2 cellular contexts compared by ENCODE assay signal in the genomic region with DNA sequence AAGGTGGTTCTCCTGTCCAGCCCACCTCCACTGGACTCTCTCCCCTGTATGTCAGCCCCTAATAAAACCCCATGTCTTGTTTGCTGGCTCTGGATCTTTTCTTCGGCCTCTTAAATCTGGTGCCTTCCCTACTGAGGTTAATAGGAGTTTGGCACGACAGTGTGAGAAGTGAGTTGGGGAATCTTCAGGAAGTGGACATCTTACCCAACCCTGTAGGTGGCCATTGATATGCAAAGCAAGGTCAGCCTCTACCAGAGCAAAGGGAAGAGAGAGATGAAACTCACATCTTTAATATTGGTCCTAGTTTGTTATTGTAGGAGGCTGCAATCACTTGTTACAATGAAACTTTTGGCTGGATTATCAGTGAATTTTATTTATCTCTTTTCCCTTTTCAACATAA.
TF ChIP-seq lines count a peak whose summit lies in the region.

No MANE protein-coding gene starts in this region.

TF ChIP-seq in A549, 52 proteins besides CTCF, POLR2A, EP300 and RAD21:
- TF ChIP-seq CHD4 (IDR thresholded peaks at IDR 0.05; ENCODE audit: borderline replicate concordance) (no peak), MAFK (IDR thresholded peaks at IDR 0.05; ENCODE audit: partially characterized antibody) (no peak), PHF8 (IDR thresholded peaks at IDR 0.05; ENCODE audit: borderline replicate concordance, low read depth) (no peak), RNF2 (IDR thresholded peaks at IDR 0.05; ENCODE audit: borderline replicate concordance, low read depth) (no peak), ZSCAN20 (CRISPR knock-in tag; IDR thresholded peaks at IDR 0.05) (no peak), JUNB (IDR thresholded peaks at IDR 0.05) (no peak), ESRRA (IDR thresholded peaks at IDR 0.05; ENCODE audit: borderline replicate concordance, low read length) (no peak)
- TF ChIP-seq, protein P1, sequence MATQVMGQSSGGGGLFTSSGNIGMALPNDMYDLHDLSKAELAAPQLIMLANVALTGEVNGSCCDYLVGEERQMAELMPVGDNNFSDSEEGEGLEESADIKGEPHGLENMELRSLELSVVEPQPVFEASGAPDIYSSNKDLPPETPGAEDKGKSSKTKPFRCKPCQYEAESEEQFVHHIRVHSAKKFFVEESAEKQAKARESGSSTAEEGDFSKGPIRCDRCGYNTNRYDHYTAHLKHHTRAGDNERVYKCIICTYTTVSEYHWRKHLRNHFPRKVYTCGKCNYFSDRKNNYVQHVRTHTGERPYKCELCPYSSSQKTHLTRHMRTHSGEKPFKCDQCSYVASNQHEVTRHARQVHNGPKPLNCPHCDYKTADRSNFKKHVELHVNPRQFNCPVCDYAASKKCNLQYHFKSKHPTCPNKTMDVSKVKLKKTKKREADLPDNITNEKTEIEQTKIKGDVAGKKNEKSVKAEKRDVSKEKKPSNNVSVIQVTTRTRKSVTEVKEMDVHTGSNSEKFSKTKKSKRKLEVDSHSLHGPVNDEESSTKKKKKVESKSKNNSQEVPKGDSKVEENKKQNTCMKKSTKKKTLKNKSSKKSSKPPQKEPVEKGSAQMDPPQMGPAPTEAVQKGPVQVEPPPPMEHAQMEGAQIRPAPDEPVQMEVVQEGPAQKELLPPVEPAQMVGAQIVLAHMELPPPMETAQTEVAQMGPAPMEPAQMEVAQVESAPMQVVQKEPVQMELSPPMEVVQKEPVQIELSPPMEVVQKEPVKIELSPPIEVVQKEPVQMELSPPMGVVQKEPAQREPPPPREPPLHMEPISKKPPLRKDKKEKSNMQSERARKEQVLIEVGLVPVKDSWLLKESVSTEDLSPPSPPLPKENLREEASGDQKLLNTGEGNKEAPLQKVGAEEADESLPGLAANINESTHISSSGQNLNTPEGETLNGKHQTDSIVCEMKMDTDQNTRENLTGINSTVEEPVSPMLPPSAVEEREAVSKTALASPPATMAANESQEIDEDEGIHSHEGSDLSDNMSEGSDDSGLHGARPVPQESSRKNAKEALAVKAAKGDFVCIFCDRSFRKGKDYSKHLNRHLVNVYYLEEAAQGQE (IDR thresholded peaks at IDR 0.05): no peak
- TF ChIP-seq, protein P2, sequence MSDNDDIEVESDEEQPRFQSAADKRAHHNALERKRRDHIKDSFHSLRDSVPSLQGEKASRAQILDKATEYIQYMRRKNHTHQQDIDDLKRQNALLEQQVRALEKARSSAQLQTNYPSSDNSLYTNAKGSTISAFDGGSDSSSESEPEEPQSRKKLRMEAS (IDR thresholded peaks at IDR 0.05): no peak
- TF ChIP-seq, protein P3, sequence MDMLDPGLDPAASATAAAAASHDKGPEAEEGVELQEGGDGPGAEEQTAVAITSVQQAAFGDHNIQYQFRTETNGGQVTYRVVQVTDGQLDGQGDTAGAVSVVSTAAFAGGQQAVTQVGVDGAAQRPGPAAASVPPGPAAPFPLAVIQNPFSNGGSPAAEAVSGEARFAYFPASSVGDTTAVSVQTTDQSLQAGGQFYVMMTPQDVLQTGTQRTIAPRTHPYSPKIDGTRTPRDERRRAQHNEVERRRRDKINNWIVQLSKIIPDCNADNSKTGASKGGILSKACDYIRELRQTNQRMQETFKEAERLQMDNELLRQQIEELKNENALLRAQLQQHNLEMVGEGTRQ (IDR thresholded peaks at IDR 0.05): no peak
- TF ChIP-seq, protein P4, sequence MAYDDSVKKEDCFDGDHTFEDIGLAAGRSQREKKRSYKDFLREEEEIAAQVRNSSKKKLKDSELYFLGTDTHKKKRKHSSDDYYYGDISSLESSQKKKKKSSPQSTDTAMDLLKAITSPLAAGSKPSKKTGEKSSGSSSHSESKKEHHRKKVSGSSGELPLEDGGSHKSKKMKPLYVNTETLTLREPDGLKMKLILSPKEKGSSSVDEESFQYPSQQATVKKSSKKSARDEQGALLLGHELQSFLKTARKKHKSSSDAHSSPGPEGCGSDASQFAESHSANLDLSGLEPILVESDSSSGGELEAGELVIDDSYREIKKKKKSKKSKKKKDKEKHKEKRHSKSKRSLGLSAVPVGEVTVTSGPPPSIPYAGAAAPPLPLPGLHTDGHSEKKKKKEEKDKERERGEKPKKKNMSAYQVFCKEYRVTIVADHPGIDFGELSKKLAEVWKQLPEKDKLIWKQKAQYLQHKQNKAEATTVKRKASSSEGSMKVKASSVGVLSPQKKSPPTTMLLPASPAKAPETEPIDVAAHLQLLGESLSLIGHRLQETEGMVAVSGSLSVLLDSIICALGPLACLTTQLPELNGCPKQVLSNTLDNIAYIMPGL (CRISPR knock-in tag; IDR thresholded peaks at IDR 0.05; ENCODE audit: borderline replicate concordance): no peak

TF ChIP-seq in H1, 55 proteins besides CTCF, POLR2A, EP300 and RAD21:
- TF ChIP-seq CTBP2 (IDR thresholded peaks at IDR 0.05; ENCODE audit: borderline replicate concordance, insufficient read depth, insufficient read length, low read length) (no peak), EGR1 (IDR thresholded peaks at IDR 0.05; ENCODE audit: borderline replicate concordance, low read depth, low read length) (no peak), SRF (IDR thresholded peaks at IDR 0.05; ENCODE audit: low read depth, low read length) (no peak), FOSL1 (IDR thresholded peaks at IDR 0.05; ENCODE audit: insufficient read depth, low read depth, low read length) (no peak), POLR2AphosphoS5 (IDR thresholded peaks at IDR 0.05; ENCODE audit: low read depth, low read length) (no peak), ASH2L (IDR thresholded peaks at IDR 0.05; ENCODE audit: low read length) (no peak), CBX8 (IDR thresholded peaks at IDR 0.05; ENCODE audit: borderline replicate concordance, low read depth, low read length) (no peak), POU5F1 (IDR thresholded peaks at IDR 0.05; ENCODE audit: low read depth, low read length) (no peak), HDAC6 (IDR thresholded peaks at IDR 0.05; ENCODE audit: low read depth, low read length) (no peak), MAFK (IDR thresholded peaks at IDR 0.05; ENCODE audit: low read depth, low read length) (no peak), GABPA (IDR thresholded peaks at IDR 0.05; ENCODE audit: borderline replicate concordance, insufficient read depth, low read length) (no peak), SIN3A (conservative IDR thresholded peaks at IDR 0.05 in 1 of 2, IDR thresholded peaks at IDR 0.05 in 1 of 2; ENCODE audit: low read depth in 1 of 2, low read length in 2 of 2) (no peak), NANOG (IDR thresholded peaks at IDR 0.05; ENCODE audit: insufficient read depth, low read depth, low read length, poor library complexity, severe bottlenecking) (no peak), TAF1 (IDR thresholded peaks at IDR 0.05; ENCODE audit: low read depth, low read length) (no peak), SP2 (IDR thresholded peaks at IDR 0.05; ENCODE audit: low read length) (no peak), CBX5 (IDR thresholded peaks at IDR 0.05; ENCODE audit: low read depth, low read length) (no peak), PHF8 (conservative IDR thresholded peaks at IDR 0.05; ENCODE audit: low read depth, low read length) (no peak)
- TF ChIP-seq, protein P2 (IDR thresholded peaks at IDR 0.05): no peak
- TF ChIP-seq, protein P5, sequence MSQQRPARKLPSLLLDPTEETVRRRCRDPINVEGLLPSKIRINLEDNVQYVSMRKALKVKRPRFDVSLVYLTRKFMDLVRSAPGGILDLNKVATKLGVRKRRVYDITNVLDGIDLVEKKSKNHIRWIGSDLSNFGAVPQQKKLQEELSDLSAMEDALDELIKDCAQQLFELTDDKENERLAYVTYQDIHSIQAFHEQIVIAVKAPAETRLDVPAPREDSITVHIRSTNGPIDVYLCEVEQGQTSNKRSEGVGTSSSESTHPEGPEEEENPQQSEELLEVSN (IDR thresholded peaks at IDR 0.05): no peak
